ENCODE assay signal across 9 cellular contexts in the genomic region with DNA sequence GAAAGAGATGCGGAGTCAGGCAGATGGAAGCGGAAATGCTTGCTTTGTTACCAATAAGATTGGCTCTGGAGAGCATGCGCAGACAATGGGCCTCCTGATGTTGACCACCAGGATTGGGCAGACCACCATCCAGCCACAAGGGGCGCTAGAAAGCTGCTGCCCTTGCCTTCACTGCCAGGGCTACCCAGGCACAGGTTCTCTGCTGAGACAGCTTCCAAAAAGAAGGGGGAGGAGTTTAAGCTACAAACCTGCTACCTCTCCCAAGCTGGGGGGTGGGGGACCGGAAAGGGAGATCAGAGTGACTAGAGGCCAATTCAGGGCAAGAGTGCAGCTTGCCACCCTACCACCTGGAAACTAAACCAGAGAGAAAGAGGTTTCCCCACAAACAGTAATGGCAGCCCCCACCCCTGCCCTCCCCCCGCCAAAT.
A peak's percentile ranks its signal among the peaks of the same experiment; 100 is the strongest.
DNase-seq lines count a peak whose midpoint lies in the region; ATAC-seq, FAIRE-seq and TF ChIP-seq lines count a peak whose summit lies in the region.
"Had no signal": no experiment of that assay in that cellular context is flagged by ENCODE, and none has a peak within 500 bp of the region (broad histone marks: within the 10 kb centered on the region; RNA-seq: fewer than 3 reads in every experiment).

No MANE protein-coding gene starts in this region.

- H3K9me3 ChIP-seq in GM12878 (replicated peaks; ENCODE audit: control insufficient read depth, insufficient read depth, low read length) (peaks cover 2% of the 10 kb centered on the region; the same call in 2 of the 3 replicates), uterus (no peaks in the 10 kb centered on the region)

- H3K27me3 ChIP-seq in BJ (ENCODE audit: control insufficient read depth, insufficient read depth, low read length) (no peaks in the 10 kb centered on the region), GM12878 (replicated peaks in 1 of 2; ENCODE audit: control insufficient read depth in 2 of 2, insufficient read depth in 2 of 2, low read length in 1 of 2) (no peaks in the 10 kb centered on the region), uterus (no peaks in the 10 kb centered on the region)

- TF ChIP-seq POLR2A in GM12878 (IDR thresholded peaks at IDR 0.05; ENCODE audit: low read depth, low read length), result no peak
- TF ChIP-seq POLR2A in uterus (IDR thresholded peaks at IDR 0.05), result no peak

- H3K4me1 ChIP-seq in GM12878 (ENCODE audit: control insufficient read depth, insufficient read depth, low read length) (no peaks in the 10 kb centered on the region; the same call in 1 of the 2 replicates), uterus (no peaks in the 10 kb centered on the region)

- CTCF ChIA-PET in BJ (lab: Yijun Ruan, JAX) (interaction anchor here (2.2 kb wide), 1 partner anchor 15 kb away, joined by 6 read pairs; no protein-coding TSS in a partner anchor), GM12878 (lab: Yijun Ruan, JAX) (interaction anchor here (1.2 to 2.2 kb wide), 6 partner anchors 8 to 97 kb away, joined by 3 to 21 read pairs (median 6); no protein-coding TSS in a partner anchor)

- no peak for TF ChIP-seq EP300 in GM12878 (IDR thresholded peaks at IDR 0.05; ENCODE audit: borderline replicate concordance in 1 of 2, control insufficient read depth in 1 of 2, low read depth in 2 of 2, low read length in 2 of 2)

- peak; percentile 39; the same call in 1 of the 2 replicates for TF ChIP-seq CTCF in BJ (IDR thresholded peaks at IDR 0.05; ENCODE audit: insufficient read depth, low read depth, low read length)
- peak; percentile 42 to 69 (median 60) for TF ChIP-seq CTCF in GM12878 (IDR thresholded peaks at IDR 0.05 in 2 of 3, conservative IDR thresholded peaks at IDR 0.05 in 1 of 3; ENCODE audit: control insufficient read depth in 2 of 3, extremely low read depth in 1 of 3, insufficient read depth in 1 of 3, low read depth in 3 of 3, low read length in 3 of 3)
- TF ChIP-seq CTCF in uterus (IDR thresholded peaks at IDR 0.05), result peak in 1 of 4 experiments; percentile 3

- 79% methylated on average over 6 of the region's 6 CpGs for WGBS in GM12878 (ENCODE audit: insufficient coverage, insufficient replicate concordance, low lambda C conversion rate, missing lambda C conversion rate)

- H3K27ac ChIP-seq in GM12878 (ENCODE audit: control insufficient read depth, insufficient read depth) (no peak overlapping the region), uterus (no peak overlapping the region)

- TF ChIP-seq RAD21 in GM12878 (IDR thresholded peaks at IDR 0.05; ENCODE audit: insufficient read depth, low read depth, low read length), result peak; percentile 51

- POLR2A ChIA-PET in BJ (lab: Charles Lee), result no interaction called here
- POLR2A ChIA-PET in GM12878 (lab: Charles Lee), result interaction anchor here (0.6 kb wide), 1 partner anchor 909 kb away, joined by 4 read pairs; no protein-coding TSS in a partner anchor

- no peaks in the 10 kb centered on the region for H4K20me1 ChIP-seq in GM12878 (ENCODE audit: control insufficient read depth, insufficient read depth)

- RAD21 ChIA-PET in GM12878 (lab: Charles Lee; ENCODE audit: unreplicated experiment), result interaction anchor here (0.7 to 3.6 kb wide), 4 partner anchors 14 to 424 kb away, joined by 3 to 13 read pairs (median 3); no protein-coding TSS in a partner anchor

- no peaks in the 10 kb centered on the region for H3K36me3 ChIP-seq in BJ (ENCODE audit: control insufficient read depth, insufficient read depth, low read length)
- H3K36me3 ChIP-seq in GM12878 (ENCODE audit: control insufficient read depth in 2 of 2, insufficient read depth in 2 of 2, low read length in 1 of 2), result no peaks in the 10 kb centered on the region
- no peaks in the 10 kb centered on the region for H3K36me3 ChIP-seq in uterus

- DNase-seq in BJ (ENCODE audit: low read depth) (no peak), GM19239 (ENCODE audit: insufficient read length, low spot score) (peak; percentile 56), SK-N-DZ (ENCODE audit: low spot score) (peak; percentile 20), GM12878 (ENCODE audit: low read depth, low spot score) (no peak), midbrain (lab: John Stamatoyannopoulos, UW) (peak; percentile 21), urothelium cell line (ENCODE audit: low spot score) (peak; percentile 51), uterus (no peak)

- no TSS peak for BruUV-seq in GM12878 (replicated peaks; lab: Mats Ljungman, UMichigan)

- peak overlapping the region; percentile 43 for H2AFZ ChIP-seq in GM12878 (ENCODE audit: control insufficient read depth, low read depth, low read length)

- intact Hi-C loops in GM12878 (cut with micrococcal nuclease; ENCODE audit: unreplicated experiment), result no loop called here
- intact Hi-C loops in uterus (cut with DNase I; ENCODE audit: low total_unique reads), result no loop called here

- SMC1A ChIA-PET in GM12878 (lab: Charles Lee; ENCODE audit: uncharacterized antibody, unreplicated experiment), result interaction anchor here (0.9 to 1.8 kb wide), 8 partner anchors 9 to 417 kb away, joined by 3 to 8 read pairs (median 4); no protein-coding TSS in a partner anchor

- ATAC-seq in GM12878 (peak; percentile 90), HG02884 (IDR thresholded peaks at IDR 0.05; ENCODE audit: unreplicated experiment) (no peak)

- no peak overlapping the region for H3K4me3 ChIP-seq in BJ (ENCODE audit: low read depth, low read length)
- H3K4me3 ChIP-seq in GM12878, result no peak overlapping the region
- H3K4me3 ChIP-seq in uterus, result no peak overlapping the region
- H3K4me3 ChIP-seq: lung had no signal

- in situ Hi-C loops in GM12878 (cut with MboI), result no loop called here

- no peaks in the 10 kb centered on the region for H3K79me2 ChIP-seq in GM12878 (ENCODE audit: control insufficient read depth, insufficient read depth, low read length)

- H3K4me2 ChIP-seq in GM12878 (ENCODE audit: control insufficient read depth, insufficient read depth), result no peak overlapping the region

- FAIRE-seq in GM19239 (lab: Jason Lieb, UNC) (peak; percentile 84), GM12878 (lab: Jason Lieb, UNC) (no peak), urothelium cell line (lab: Jason Lieb, UNC) (no peak)

- no peak overlapping the region for H3K9ac ChIP-seq in GM12878 (ENCODE audit: control insufficient read depth, insufficient read depth, low read length)

TF ChIP-seq in GM12878, 131 proteins besides CTCF, POLR2A, EP300 and RAD21:
- TF ChIP-seq NRF1 (conservative IDR thresholded peaks at IDR 0.05; ENCODE audit: low read depth, low read length) (0 out of 2 replicates have a peak, but pooled peaks have one; percentile 22), SIN3A (IDR thresholded peaks at IDR 0.05; ENCODE audit: low read depth, low read length) (no peak), SMC3 (IDR thresholded peaks at IDR 0.05; ENCODE audit: borderline replicate concordance, low read length) (peak; percentile 26; the same call in 1 of the 2 replicates), EGR1 (IDR thresholded peaks at IDR 0.05; ENCODE audit: borderline replicate concordance in 1 of 2, low read depth in 2 of 2, low read length in 2 of 2) (no peak), CHD1 (IDR thresholded peaks at IDR 0.05; ENCODE audit: low read depth, low read length) (no peak), RUNX3 (IDR thresholded peaks at IDR 0.05; ENCODE audit: low read length) (peak; percentile 43)
- TF ChIP-seq, protein P1, sequence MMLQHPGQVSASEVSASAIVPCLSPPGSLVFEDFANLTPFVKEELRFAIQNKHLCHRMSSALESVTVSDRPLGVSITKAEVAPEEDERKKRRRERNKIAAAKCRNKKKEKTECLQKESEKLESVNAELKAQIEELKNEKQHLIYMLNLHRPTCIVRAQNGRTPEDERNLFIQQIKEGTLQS (IDR thresholded peaks at IDR 0.05; ENCODE audit: borderline replicate concordance, extremely low read depth, low read depth, low read length), result no peak

Comparison
In these comparisons a context has a peak if more than half of its experiments do, and no peak if none do; other contexts are left out.
1. DNase-seq: peak in GM19239 (single experiment), SK-N-DZ (single experiment), midbrain (single experiment) and urothelium cell line (single experiment); none in BJ (single experiment), GM12878 (single experiment) and uterus (0 of 2).